9 cellular contexts compared by ENCODE assay signal in genomic region chrX:12972867-12973560, GRCh38. TPM values are rescaled to one million over a fixed set of nuclear protein-coding genes. Genes with fewer than 3 reads are reported as not detected.
DNase-seq lines count a peak whose midpoint lies in the region; ATAC-seq and TF ChIP-seq lines count a peak whose summit lies in the region.
"Had no signal": no experiment of that assay in that cellular context is flagged by ENCODE, and none has a peak within 500 bp of the region (broad histone marks: within the 10 kb centered on the region; RNA-seq: fewer than 3 reads in every experiment).

No MANE protein-coding gene starts in this region.

- H3K4me1 Mint-ChIP-seq in T-helper 17 cell = peaks cover 32% of the 10 kb centered on the region

- H3K36me3 ChIP-seq in gastroesophageal sphincter (no peaks in the 10 kb centered on the region), spleen (peaks cover 0 to 24% (median 0%) of the 10 kb centered on the region in 6 donors)

- TF ChIP-seq CTCF in GM12865 (IDR thresholded peaks at IDR 0.05; ENCODE audit: insufficient read depth, low read depth, low read length, missing control alignments) = no peak
- no peak for TF ChIP-seq CTCF in gastroesophageal sphincter (IDR thresholded peaks at IDR 0.05)
- no peak for TF ChIP-seq CTCF in spleen (IDR thresholded peaks at IDR 0.05 in 8 of 11, conservative IDR thresholded peaks at IDR 0.05 in 3 of 11)

- ATAC-seq in T-helper 17 cell = no peak
- no peak for ATAC-seq in gastroesophageal sphincter
- ATAC-seq in HG03139 (IDR thresholded peaks at IDR 0.05; ENCODE audit: unreplicated experiment) = no peak
- no peak for ATAC-seq in GM19455 (IDR thresholded peaks at IDR 0.05; ENCODE audit: unreplicated experiment)

- H3K36me3 Mint-ChIP-seq in T-helper 17 cell (ENCODE audit: low read depth) = peaks cover 7% of the 10 kb centered on the region

- no peaks in the 10 kb centered on the region for H3K27me3 Mint-ChIP-seq in T-helper 17 cell

- H3K4me1 ChIP-seq in gastroesophageal sphincter = peaks cover 0 to 31% (median 0%) of the 10 kb centered on the region in 3 donors
- peaks cover 3 to 59% (median 45%) of the 10 kb centered on the region in 6 donors for H3K4me1 ChIP-seq in spleen

- H3K4me3 ChIP-seq in GM12865 (ENCODE audit: low read depth, low read length) (peak overlapping the region; percentile 59), gastroesophageal sphincter (peak overlapping the region in 1 of 2 donors; percentile 69), spleen (peak overlapping the region; percentile 24 to 89 (median 72))

- 56 to 83% methylated on average over 4 to 5 of the region's 12 CpGs for WGBS in gastroesophageal sphincter (ENCODE audit: low coverage in 1 of 2), 2 donors
- 23 to 48% (median 28%) methylated on average over 12 of the region's 12 CpGs for WGBS in spleen, 5 donors

- H3K9me3 ChIP-seq in T-helper 17 cell (ENCODE audit: control insufficient read depth, low read length, poor library complexity, severe bottlenecking) (no peaks in the 10 kb centered on the region), gastroesophageal sphincter (no peaks in the 10 kb centered on the region), spleen (peaks cover 0 to 13% (median 0%) of the 10 kb centered on the region in 8 donors)

- intact Hi-C loops in spleen (cut with DNase I; ENCODE audit: low total_unique reads) = no loop called here

- peak overlapping the region; percentile 93 to 100 (median 94) for H3K27ac ChIP-seq in gastroesophageal sphincter
- peak overlapping the region; percentile 75 to 98 (median 97) for H3K27ac ChIP-seq in spleen

- no peaks in the 10 kb centered on the region for H3K27me3 ChIP-seq in gastroesophageal sphincter
- peaks cover 0 to 15% (median 0%) of the 10 kb centered on the region in 7 donors for H3K27me3 ChIP-seq in spleen (replicated peaks in 1 of 7)

- DNase-seq in GM12865 (ENCODE audit: low read depth) (no peak), T-helper 17 cell (no peak), spleen (no peak), NCI-H146 (lab: John Stamatoyannopoulos, UW) (no peak)
- DNase-seq: NCI-H226, T1000 had no signal

- no peak for TF ChIP-seq POLR2A in gastroesophageal sphincter (IDR thresholded peaks at IDR 0.05)
- no peak for TF ChIP-seq POLR2A in spleen (IDR thresholded peaks at IDR 0.05)

- peak overlapping the region; percentile 100 for H3K27ac Mint-ChIP-seq in T-helper 17 cell

- TF ChIP-seq EP300 in gastroesophageal sphincter (IDR thresholded peaks at IDR 0.05) = no peak

- peak overlapping the region; percentile 95 for H3K4me3 Mint-ChIP-seq in T-helper 17 cell

RNA-seq across cellular contexts. Expression of gene TMSB4X, which starts 1.9 kb away (rescaled TPM):
- total RNA-seq in T-helper 17 cell (1,000 to 10,000 TPM; 5,781 to 7,183 TPM), gastroesophageal sphincter (1,000 to 10,000 TPM; 2,260 to 4,561 (median 3,693) TPM), spleen (over 10,000 TPM in 3 of 7 donors, 1,000 to 10,000 TPM in 4; 6,343 to 12,135 (median 6,919) TPM)
- polyA plus RNA-seq in spleen = over 10,000 TPM; 14,844 to 19,174 (median 17,521) TPM
